14 cellular contexts compared by ENCODE assay signal in genomic region chr2:25063876-25064660, GRCh38. TPM values are rescaled to one million over a fixed set of nuclear protein-coding genes. Genes with fewer than 3 reads are reported as not detected.
DNase-seq lines count a peak whose midpoint lies in the region; ATAC-seq and TF ChIP-seq lines count a peak whose summit lies in the region.
"Had no signal": no experiment of that assay in that cellular context is flagged by ENCODE, and none has a peak within 500 bp of the region (broad histone marks: within the 10 kb centered on the region; RNA-seq: fewer than 3 reads in every experiment).

No MANE protein-coding gene starts in this region.

- no CpG with 5 or more reads among the region's 13 CpGs for WGBS in mesendoderm (ENCODE audit: extremely low coverage, insufficient coverage, low lambda C conversion rate)

- 0 out of 2 replicates have a peak overlapping the region, but pooled peaks have one; percentile 18 for H3K4me3 ChIP-seq in MM.1S (ENCODE audit: low read length)
- H3K4me3 ChIP-seq in mesendoderm (ENCODE audit: low read length): no peak overlapping the region
- H3K4me3 ChIP-seq: esophagus squamous epithelium, neural progenitor cell, SJCRH30 had no signal

- peak overlapping the region; percentile 60 for H2AFZ ChIP-seq in MM.1S (ENCODE audit: low read length)
- H2AFZ ChIP-seq: neural progenitor cell had no signal

- no peaks in the 10 kb centered on the region for H3K79me1 ChIP-seq in mesendoderm (ENCODE audit: low read length)

- H3K36me3 ChIP-seq in MM.1S (replicated peaks; ENCODE audit: insufficient read depth, low read length) (no peaks in the 10 kb centered on the region), mesendoderm (ENCODE audit: control insufficient read depth, insufficient read depth, low read length) (no peaks in the 10 kb centered on the region)
- H3K36me3 ChIP-seq: esophagus squamous epithelium, neural progenitor cell, SJCRH30 had no signal

- no peak overlapping the region for H2BK15ac ChIP-seq in mesendoderm (replicated peaks; ENCODE audit: low read depth)

- H3K18ac ChIP-seq in mesendoderm (ENCODE audit: low read length): no peak overlapping the region

- no peak overlapping the region for H3K4ac ChIP-seq in mesendoderm (ENCODE audit: low read depth, low read length)

- H2BK5ac ChIP-seq in mesendoderm (ENCODE audit: low read length): no peak overlapping the region

- no peak for TF ChIP-seq CTCF in MM.1S (IDR thresholded peaks at IDR 0.05; ENCODE audit: low read length)

- H3K9me3 ChIP-seq in MM.1S (replicated peaks; ENCODE audit: insufficient read depth, low read length): no peaks in the 10 kb centered on the region

- H3K27ac ChIP-seq in MM.1S (ENCODE audit: low read length) (no peak overlapping the region), mesendoderm (ENCODE audit: low read depth, low read length) (no peak overlapping the region)
- H3K27ac ChIP-seq: esophagus squamous epithelium, neural progenitor cell, SJCRH30, VCaP had no signal

- no peak overlapping the region for H4K8ac ChIP-seq in mesendoderm (ENCODE audit: low read depth, low read length)

- H3K4me2 ChIP-seq in MM.1S (ENCODE audit: low read depth, low read length) (peak overlapping the region; percentile 44; the same call in 1 of the 2 replicates), mesendoderm (ENCODE audit: low read length) (no peak overlapping the region)
- H3K4me2 ChIP-seq: neural progenitor cell had no signal

- no peaks in the 10 kb centered on the region for H3K9me2 ChIP-seq in MM.1S (replicated peaks; ENCODE audit: insufficient read depth, low read length)

- no peak overlapping the region for H2AK5ac ChIP-seq in mesendoderm (ENCODE audit: low read length)

- H3K27me3 ChIP-seq in MM.1S (replicated peaks; ENCODE audit: insufficient read depth, low read length) (no peaks in the 10 kb centered on the region), mesendoderm (ENCODE audit: insufficient read depth, low read length, poor library complexity) (no peaks in the 10 kb centered on the region)
- H3K27me3 ChIP-seq: esophagus squamous epithelium, neural progenitor cell, SJCRH30 had no signal

- peaks cover 15% of the 10 kb centered on the region; the same call in 1 of the 2 replicates for H3K4me1 ChIP-seq in MM.1S (ENCODE audit: low read length)
- no peaks in the 10 kb centered on the region for H3K4me1 ChIP-seq in mesendoderm (ENCODE audit: control insufficient read depth, low read depth, low read length)
- H3K4me1 ChIP-seq: SJCRH30 had no signal

- H3K79me2 ChIP-seq in MM.1S (ENCODE audit: low read length) (no peaks in the 10 kb centered on the region), mesendoderm (ENCODE audit: control insufficient read depth, insufficient read depth, low read length) (no peaks in the 10 kb centered on the region)

- DNase-seq in GM03348 (ENCODE audit: low spot score) (peak; percentile 50), MM.1S (no peak), germinal center (ENCODE audit: low spot score) (peak; percentile 78), pons (ENCODE audit: low spot score) (peak; percentile 74), NCI-H82 (lab: John Stamatoyannopoulos, UW) (no peak), mesendoderm (no peak), dedifferentiated amniotic fluid mesenchymal stem cell (ENCODE audit: extremely low spot score) (no peak)
- DNase-seq: esophagus squamous epithelium, NCI-H1092, NCI-H524, SJCRH30 had no signal

- H3K23ac ChIP-seq in mesendoderm (ENCODE audit: low read length): no peak overlapping the region

- H3K9ac ChIP-seq in MM.1S (ENCODE audit: low read length) (no peak overlapping the region), mesendoderm (ENCODE audit: low read length) (no peak overlapping the region)
- H3K9ac ChIP-seq: neural progenitor cell had no signal

- H3K56ac ChIP-seq in mesendoderm (ENCODE audit: low read length): no peak overlapping the region

- no peak for ATAC-seq in HG03135 (IDR thresholded peaks at IDR 0.05; ENCODE audit: unreplicated experiment)

- no peak overlapping the region for H2BK120ac ChIP-seq in mesendoderm (ENCODE audit: low read depth, low read length)

- no peak overlapping the region for H4K5ac ChIP-seq in mesendoderm (ENCODE audit: low read length)

- no peaks in the 10 kb centered on the region for H4K20me1 ChIP-seq in MM.1S (ENCODE audit: insufficient read depth, low read length)

- no peaks in the 10 kb centered on the region for H3F3A ChIP-seq in MM.1S (ENCODE audit: insufficient read depth, low read length)

RNA-seq across cellular contexts. Expression of gene EFR3B, which starts 22.2 kb away (rescaled TPM):
- 1.4 TPM for polyA plus RNA-seq in mesendoderm (2013, experiment 1 of 2)
- polyA plus RNA-seq in mesendoderm (2013, experiment 2 of 2): 1.4 TPM

Comparison
In these comparisons a context has a peak if more than half of its experiments do, and no peak if none do; other contexts are left out.
1. DNase-seq: peak in GM03348 (single experiment), germinal center (single experiment) and pons (single experiment); none in MM.1S (single experiment), NCI-H82 (single experiment), mesendoderm (single experiment) and dedifferentiated amniotic fluid mesenchymal stem cell (single experiment).